29 cellular contexts compared by ENCODE assay signal in the genomic region with DNA sequence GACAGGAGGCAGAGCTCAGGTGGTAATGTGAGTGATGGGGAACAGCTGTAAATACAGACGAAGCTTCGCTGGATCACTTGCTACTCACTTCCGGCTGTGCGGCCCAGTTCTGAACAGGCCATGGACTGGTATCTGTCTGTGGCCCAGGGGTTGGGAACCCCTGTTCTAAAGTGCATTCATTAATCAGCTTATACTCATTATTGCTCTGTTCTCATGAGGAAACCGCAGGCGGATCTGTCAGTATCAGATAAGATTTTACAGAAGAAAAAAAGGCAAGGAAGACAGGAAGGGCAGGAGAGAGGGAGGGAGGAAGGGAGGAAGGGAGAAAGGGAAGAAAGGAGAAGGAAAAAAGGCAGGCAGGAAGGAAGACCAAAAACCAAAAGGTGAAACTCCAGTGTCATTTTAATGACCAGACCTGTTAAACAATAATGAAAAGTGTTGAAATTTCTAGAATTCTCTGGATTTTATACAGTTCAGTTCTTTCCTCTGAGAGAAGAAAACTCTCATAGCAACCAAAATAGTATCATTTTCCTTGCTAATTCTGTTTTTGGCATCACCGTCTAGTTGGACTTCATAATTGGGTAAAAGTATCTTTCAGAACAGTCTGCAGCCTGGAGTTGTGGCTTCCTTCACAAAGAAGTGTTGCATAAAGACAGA.
"Had no signal": no experiment of that assay in that cellular context is flagged by ENCODE, and none has a peak within 500 bp of the region (broad histone marks: within the 10 kb centered on the region; RNA-seq: fewer than 3 reads in every experiment).

No MANE protein-coding gene starts in this region.

- H3K27me3 ChIP-seq: neural progenitor cell, right lobe of liver, upper lobe of left lung had no signal

- H3K9me3 Mint-ChIP-seq: neural progenitor cell; stimulated activated naive B cell treated with anti-CD40 and anti-IgM and Interleukin-4, amounts not matched to agents 10 μg/mL and 1 μg/mL and 100 μg/mL, for 72 hours; stimulated activated naive CD8-positive, alpha-beta T cell treated with anti-CD3 and anti-CD28 coated beads, Interleukin-15, Interleukin-2, amounts not matched to agents 100 ng/mL and 50 ng/mL, for 24 hours had no signal

- DNase-seq: dermis blood vessel endothelial cell; effector memory CD4-positive, alpha-beta T cell; foreskin melanocyte; glutamatergic neuron; heart right ventricle; hippocampal formation; left cardiac atrium; left lung; mesenchymal stem cell; mucosa of descending colon; naive B cell; right lobe of liver; small intestine; stimulated activated CD4-positive, alpha-beta T cell treated with anti-CD3 and anti-CD28 coated beads, Interleukin-15, amount 100 ng/mL, for 24 hours; stimulated activated CD4-positive, alpha-beta T cell treated with anti-CD3 and anti-CD28 coated beads, Interleukin-2, amount 100 ng/mL, for 48 hours; stimulated activated naive B cell treated with anti-CD40 and anti-IgM and Interleukin-4, amounts not matched to agents 10 μg/mL and 1 μg/mL and 100 μg/mL, for 72 hours; upper lobe of left lung had no signal

- H3K36me3 ChIP-seq: esophagus muscularis mucosa, heart right ventricle, left lung, neural progenitor cell, right lobe of liver, thoracic aorta, tibial nerve, upper lobe of left lung had no signal

- ATAC-seq: heart right ventricle; left cardiac atrium; left lung; mucosa of descending colon; right lobe of liver; stimulated activated naive B cell treated with anti-CD40 and anti-IgM and Interleukin-4, amounts not matched to agents 10 μg/mL and 1 μg/mL and 100 μg/mL, for 72 hours had no signal

- H3K4me3 Mint-ChIP-seq: mesothelial cell of epicardium; nephron; stimulated activated naive B cell treated with anti-CD40 and anti-IgM and Interleukin-4, amounts not matched to agents 10 μg/mL and 1 μg/mL and 100 μg/mL, for 72 hours; stimulated activated naive CD8-positive, alpha-beta T cell treated with anti-CD3 and anti-CD28 coated beads, Interleukin-15, Interleukin-2, amounts not matched to agents 100 ng/mL and 50 ng/mL, for 24 hours had no signal

- H3K4me3 ChIP-seq: esophagus muscularis mucosa, heart right ventricle, left lung, mucosa of descending colon, neural progenitor cell, right lobe of liver, thoracic aorta, tibial nerve, upper lobe of left lung had no signal

- H3K36me3 Mint-ChIP-seq: mesothelial cell of epicardium, naive B cell, neural progenitor cell had no signal

- H3K4me1 Mint-ChIP-seq: neural progenitor cell had no signal

- H3K27ac ChIP-seq: esophagus muscularis mucosa, heart right ventricle, left lung, neural progenitor cell, parathyroid adenoma, right lobe of liver, thoracic aorta, tibial nerve, upper lobe of left lung had no signal

- H3K4me1 ChIP-seq: neural progenitor cell, parathyroid adenoma, right lobe of liver, tibial nerve, upper lobe of left lung had no signal

- H3K27ac Mint-ChIP-seq: mesothelial cell of epicardium; naive B cell; nephron; neural progenitor cell; progenitor cell of endocrine pancreas; stimulated activated naive B cell treated with anti-CD40 and anti-IgM and Interleukin-4, amounts not matched to agents 10 μg/mL and 1 μg/mL and 100 μg/mL, for 72 hours; stimulated activated naive CD8-positive, alpha-beta T cell treated with anti-CD3 and anti-CD28 coated beads, Interleukin-15, Interleukin-2, amounts not matched to agents 100 ng/mL and 50 ng/mL, for 24 hours had no signal

- H3K9me3 ChIP-seq: esophagus muscularis mucosa, heart right ventricle, left lung, mucosa of descending colon, right lobe of liver, thoracic aorta, tibial nerve, upper lobe of left lung had no signal

- FAIRE-seq: endothelial cell of umbilical vein, islet of Langerhans, small intestine, urothelium cell line had no signal
